1 cellular context compared by ENCODE assay signal in genomic region chr10:100339236-100339635, GRCh38.
A peak's percentile ranks its signal among the peaks of the same experiment; 100 is the strongest.
TF ChIP-seq lines count a peak whose summit lies in the region.

No MANE protein-coding gene starts in this region.

TF ChIP-seq in HepG2, 621 proteins besides CTCF, POLR2A, EP300 and RAD21:
- TF ChIP-seq SALL1 (CRISPR knock-in tag; IDR thresholded peaks at IDR 0.05) (0 out of 2 replicates have a peak, but pooled peaks have one; percentile 16), AKNA (CRISPR knock-in tag; IDR thresholded peaks at IDR 0.05; ENCODE audit: borderline replicate concordance) (no peak), TFE3 (CRISPR knock-in tag; IDR thresholded peaks at IDR 0.05) (no peak), JUNB (CRISPR knock-in tag; IDR thresholded peaks at IDR 0.05; ENCODE audit: borderline replicate concordance) (no peak), RAD51 (IDR thresholded peaks at IDR 0.05; ENCODE audit: borderline replicate concordance) (no peak), ZFX (CRISPR knock-in tag; IDR thresholded peaks at IDR 0.05; ENCODE audit: low read depth) (0 out of 2 replicates have a peak, but pooled peaks have one; percentile 8)
